In the genomic region with DNA sequence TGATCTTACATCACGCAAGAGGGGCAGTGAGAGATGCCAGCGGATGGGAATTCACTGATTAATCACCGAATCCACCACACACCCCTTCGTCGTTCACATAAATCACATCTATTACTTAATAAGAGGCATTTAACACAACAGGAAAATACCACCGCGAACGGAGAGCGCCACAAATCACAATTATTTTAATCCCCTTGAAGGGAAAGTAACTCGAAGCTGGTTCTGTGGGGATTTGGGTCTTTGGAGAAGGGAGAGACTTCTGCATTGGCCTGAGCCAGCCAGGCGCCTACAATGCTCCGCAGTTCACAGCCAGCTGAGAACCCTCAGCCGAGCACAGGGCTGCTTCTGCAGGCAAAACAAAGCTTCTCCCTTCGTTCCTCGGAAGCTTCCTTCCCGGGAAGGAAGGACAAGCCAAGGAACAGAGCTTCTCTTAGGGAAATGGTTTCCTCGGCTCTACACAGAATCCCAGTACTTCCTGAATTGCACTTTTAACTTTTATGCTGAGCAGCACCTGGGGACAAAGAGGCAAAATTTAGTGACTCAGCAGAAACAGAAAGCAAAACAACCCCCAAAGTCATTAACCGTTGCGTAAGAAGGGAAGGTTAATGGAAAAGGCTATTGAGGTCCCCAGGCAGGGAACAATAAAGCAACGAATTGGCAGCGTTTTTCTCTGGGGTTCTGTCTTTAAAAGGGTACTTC, we compare ENCODE assay signal across 1 cellular context.
TF ChIP-seq lines count a peak whose summit lies in the region.

A gene (minus strand): TSS at position 1 of the 699 bp plus-strand sequence. CDS start 287 bp downstream, outside the sequence.

TF ChIP-seq in HEK293, 187 proteins besides CTCF, POLR2A, EP300 and RAD21 (continued from another document and continues in another):
- TF ChIP-seq, protein P1, sequence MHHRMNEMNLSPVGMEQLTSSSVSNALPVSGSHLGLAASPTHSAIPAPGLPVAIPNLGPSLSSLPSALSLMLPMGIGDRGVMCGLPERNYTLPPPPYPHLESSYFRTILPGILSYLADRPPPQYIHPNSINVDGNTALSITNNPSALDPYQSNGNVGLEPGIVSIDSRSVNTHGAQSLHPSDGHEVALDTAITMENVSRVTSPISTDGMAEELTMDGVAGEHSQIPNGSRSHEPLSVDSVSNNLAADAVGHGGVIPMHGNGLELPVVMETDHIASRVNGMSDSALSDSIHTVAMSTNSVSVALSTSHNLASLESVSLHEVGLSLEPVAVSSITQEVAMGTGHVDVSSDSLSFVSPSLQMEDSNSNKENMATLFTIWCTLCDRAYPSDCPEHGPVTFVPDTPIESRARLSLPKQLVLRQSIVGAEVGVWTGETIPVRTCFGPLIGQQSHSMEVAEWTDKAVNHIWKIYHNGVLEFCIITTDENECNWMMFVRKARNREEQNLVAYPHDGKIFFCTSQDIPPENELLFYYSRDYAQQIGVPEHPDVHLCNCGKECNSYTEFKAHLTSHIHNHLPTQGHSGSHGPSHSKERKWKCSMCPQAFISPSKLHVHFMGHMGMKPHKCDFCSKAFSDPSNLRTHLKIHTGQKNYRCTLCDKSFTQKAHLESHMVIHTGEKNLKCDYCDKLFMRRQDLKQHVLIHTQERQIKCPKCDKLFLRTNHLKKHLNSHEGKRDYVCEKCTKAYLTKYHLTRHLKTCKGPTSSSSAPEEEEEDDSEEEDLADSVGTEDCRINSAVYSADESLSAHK (tag by site-specific recombination; IDR thresholded peaks at IDR 0.05) = no peak
- peak; percentile 75 for TF ChIP-seq TRIM28 (IDR thresholded peaks at IDR 0.05; ENCODE audit: borderline replicate concordance, low read length)
- TF ChIP-seq, protein P2, sequence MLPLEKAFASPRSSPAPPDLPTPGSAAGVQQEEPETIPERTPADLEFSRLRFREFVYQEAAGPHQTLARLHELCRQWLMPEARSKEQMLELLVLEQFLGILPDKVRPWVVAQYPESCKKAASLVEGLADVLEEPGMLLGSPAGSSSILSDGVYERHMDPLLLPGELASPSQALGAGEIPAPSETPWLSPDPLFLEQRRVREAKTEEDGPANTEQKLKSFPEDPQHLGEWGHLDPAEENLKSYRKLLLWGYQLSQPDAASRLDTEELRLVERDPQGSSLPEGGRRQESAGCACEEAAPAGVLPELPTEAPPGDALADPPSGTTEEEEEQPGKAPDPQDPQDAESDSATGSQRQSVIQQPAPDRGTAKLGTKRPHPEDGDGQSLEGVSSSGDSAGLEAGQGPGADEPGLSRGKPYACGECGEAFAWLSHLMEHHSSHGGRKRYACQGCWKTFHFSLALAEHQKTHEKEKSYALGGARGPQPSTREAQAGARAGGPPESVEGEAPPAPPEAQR (tag by site-specific recombination; IDR thresholded peaks at IDR 0.05) = no peak
- TF ChIP-seq ZSCAN30 (tag by site-specific recombination; IDR thresholded peaks at IDR 0.05) = peak; percentile 26; the same call in 1 of the 2 replicates
- no peak for TF ChIP-seq ZNF791 (tag by site-specific recombination; IDR thresholded peaks at IDR 0.05)
- TF ChIP-seq ZNF423 (tag by site-specific recombination; IDR thresholded peaks at IDR 0.05) = no peak
- TF ChIP-seq, protein P3, sequence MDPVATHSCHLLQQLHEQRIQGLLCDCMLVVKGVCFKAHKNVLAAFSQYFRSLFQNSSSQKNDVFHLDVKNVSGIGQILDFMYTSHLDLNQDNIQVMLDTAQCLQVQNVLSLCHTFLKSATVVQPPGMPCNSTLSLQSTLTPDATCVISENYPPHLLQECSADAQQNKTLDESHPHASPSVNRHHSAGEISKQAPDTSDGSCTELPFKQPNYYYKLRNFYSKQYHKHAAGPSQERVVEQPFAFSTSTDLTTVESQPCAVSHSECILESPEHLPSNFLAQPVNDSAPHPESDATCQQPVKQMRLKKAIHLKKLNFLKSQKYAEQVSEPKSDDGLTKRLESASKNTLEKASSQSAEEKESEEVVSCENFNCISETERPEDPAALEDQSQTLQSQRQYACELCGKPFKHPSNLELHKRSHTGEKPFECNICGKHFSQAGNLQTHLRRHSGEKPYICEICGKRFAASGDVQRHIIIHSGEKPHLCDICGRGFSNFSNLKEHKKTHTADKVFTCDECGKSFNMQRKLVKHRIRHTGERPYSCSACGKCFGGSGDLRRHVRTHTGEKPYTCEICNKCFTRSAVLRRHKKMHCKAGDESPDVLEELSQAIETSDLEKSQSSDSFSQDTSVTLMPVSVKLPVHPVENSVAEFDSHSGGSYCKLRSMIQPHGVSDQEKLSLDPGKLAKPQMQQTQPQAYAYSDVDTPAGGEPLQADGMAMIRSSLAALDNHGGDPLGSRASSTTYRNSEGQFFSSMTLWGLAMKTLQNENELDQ (tag by site-specific recombination; IDR thresholded peaks at IDR 0.05; ENCODE audit: low read depth) = no peak
- TF ChIP-seq GLIS2 (tag by site-specific recombination; IDR thresholded peaks at IDR 0.05) = no peak
- no peak for TF ChIP-seq ZNF239 (tag by site-specific recombination; IDR thresholded peaks at IDR 0.05)
- no peak for TF ChIP-seq ZNF37A (tag by site-specific recombination; IDR thresholded peaks at IDR 0.05)
- no peak for TF ChIP-seq ZNF76 (tag by site-specific recombination; IDR thresholded peaks at IDR 0.05; ENCODE audit: borderline replicate concordance, low read depth)
- peak; percentile 60 for TF ChIP-seq ZBTB8A (tag by site-specific recombination; IDR thresholded peaks at IDR 0.05)
- TF ChIP-seq KLF8 (tag by site-specific recombination; IDR thresholded peaks at IDR 0.05) = no peak
- no peak for TF ChIP-seq ZNF560 (tag by site-specific recombination; IDR thresholded peaks at IDR 0.05; ENCODE audit: borderline replicate concordance)
- TF ChIP-seq ZFP41 (tag by site-specific recombination; IDR thresholded peaks at IDR 0.05; ENCODE audit: borderline replicate concordance) = no peak
- TF ChIP-seq, protein P4, sequence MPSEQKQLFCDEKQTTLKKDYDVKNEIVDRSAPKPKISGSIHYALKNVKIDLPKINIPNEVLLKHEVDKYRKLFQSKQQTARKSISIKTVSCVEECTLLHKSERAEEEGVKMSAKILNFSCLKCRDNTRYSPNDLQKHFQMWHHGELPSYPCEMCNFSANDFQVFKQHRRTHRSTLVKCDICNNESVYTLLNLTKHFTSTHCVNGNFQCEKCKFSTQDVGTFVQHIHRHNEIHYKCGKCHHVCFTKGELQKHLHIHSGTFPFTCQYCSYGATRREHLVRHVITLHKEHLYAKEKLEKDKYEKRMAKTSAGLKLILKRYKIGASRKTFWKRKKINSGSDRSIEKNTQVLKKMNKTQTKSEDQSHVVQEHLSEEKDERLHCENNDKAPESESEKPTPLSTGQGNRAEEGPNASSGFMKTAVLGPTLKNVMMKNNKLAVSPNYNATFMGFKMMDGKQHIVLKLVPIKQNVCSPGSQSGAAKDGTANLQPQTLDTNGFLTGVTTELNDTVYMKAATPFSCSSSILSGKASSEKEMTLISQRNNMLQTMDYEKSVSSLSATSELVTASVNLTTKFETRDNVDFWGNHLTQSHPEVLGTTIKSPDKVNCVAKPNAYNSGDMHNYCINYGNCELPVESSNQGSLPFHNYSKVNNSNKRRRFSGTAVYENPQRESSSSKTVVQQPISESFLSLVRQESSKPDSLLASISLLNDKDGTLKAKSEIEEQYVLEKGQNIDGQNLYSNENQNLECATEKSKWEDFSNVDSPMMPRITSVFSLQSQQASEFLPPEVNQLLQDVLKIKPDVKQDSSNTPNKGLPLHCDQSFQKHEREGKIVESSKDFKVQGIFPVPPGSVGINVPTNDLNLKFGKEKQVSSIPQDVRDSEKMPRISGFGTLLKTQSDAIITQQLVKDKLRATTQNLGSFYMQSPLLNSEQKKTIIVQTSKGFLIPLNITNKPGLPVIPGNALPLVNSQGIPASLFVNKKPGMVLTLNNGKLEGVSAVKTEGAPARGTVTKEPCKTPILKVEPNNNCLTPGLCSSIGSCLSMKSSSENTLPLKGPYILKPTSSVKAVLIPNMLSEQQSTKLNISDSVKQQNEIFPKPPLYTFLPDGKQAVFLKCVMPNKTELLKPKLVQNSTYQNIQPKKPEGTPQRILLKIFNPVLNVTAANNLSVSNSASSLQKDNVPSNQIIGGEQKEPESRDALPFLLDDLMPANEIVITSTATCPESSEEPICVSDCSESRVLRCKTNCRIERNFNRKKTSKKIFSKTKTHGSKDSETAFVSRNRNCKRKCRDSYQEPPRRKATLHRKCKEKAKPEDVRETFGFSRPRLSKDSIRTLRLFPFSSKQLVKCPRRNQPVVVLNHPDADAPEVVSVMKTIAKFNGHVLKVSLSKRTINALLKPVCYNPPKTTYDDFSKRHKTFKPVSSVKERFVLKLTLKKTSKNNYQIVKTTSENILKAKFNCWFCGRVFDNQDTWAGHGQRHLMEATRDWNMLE (tag by site-specific recombination; conservative IDR thresholded peaks at IDR 0.05; ENCODE audit: low read depth) = no peak
- peak; percentile 78; the same call in 1 of the 2 replicates for TF ChIP-seq KLF16 (tag by site-specific recombination; IDR thresholded peaks at IDR 0.05)
- no peak for TF ChIP-seq ZNF626 (tag by site-specific recombination; IDR thresholded peaks at IDR 0.05)
- TF ChIP-seq ZNF248 (tag by site-specific recombination; IDR thresholded peaks at IDR 0.05) = no peak
- TF ChIP-seq MZF1 (tag by site-specific recombination; IDR thresholded peaks at IDR 0.05; ENCODE audit: borderline replicate concordance) = peak; percentile 98
- TF ChIP-seq ZNF19 (tag by site-specific recombination; IDR thresholded peaks at IDR 0.05; ENCODE audit: low read depth) = no peak
- no peak for TF ChIP-seq ZNF175 (tag by site-specific recombination; IDR thresholded peaks at IDR 0.05)
- TF ChIP-seq ZNF521 (tag by site-specific recombination; IDR thresholded peaks at IDR 0.05) = no peak
- TF ChIP-seq ZNF2 (tag by site-specific recombination; IDR thresholded peaks at IDR 0.05) = peak; percentile 68
- no peak for TF ChIP-seq ZNF121 (tag by site-specific recombination; IDR thresholded peaks at IDR 0.05)
- TF ChIP-seq ZNF660 (tag by site-specific recombination; IDR thresholded peaks at IDR 0.05) = no peak
- TF ChIP-seq ZNF600 (tag by site-specific recombination; IDR thresholded peaks at IDR 0.05) = no peak
- TF ChIP-seq ZBTB21 (tag by site-specific recombination; IDR thresholded peaks at IDR 0.05) = no peak; the same call in 1 of the 2 replicates
- no peak; the same call in 1 of the 2 replicates for TF ChIP-seq SP7 (tag by site-specific recombination; IDR thresholded peaks at IDR 0.05)
- TF ChIP-seq BCL11A (tag by site-specific recombination; IDR thresholded peaks at IDR 0.05; ENCODE audit: low read depth) = no peak
- TF ChIP-seq, protein P5, sequence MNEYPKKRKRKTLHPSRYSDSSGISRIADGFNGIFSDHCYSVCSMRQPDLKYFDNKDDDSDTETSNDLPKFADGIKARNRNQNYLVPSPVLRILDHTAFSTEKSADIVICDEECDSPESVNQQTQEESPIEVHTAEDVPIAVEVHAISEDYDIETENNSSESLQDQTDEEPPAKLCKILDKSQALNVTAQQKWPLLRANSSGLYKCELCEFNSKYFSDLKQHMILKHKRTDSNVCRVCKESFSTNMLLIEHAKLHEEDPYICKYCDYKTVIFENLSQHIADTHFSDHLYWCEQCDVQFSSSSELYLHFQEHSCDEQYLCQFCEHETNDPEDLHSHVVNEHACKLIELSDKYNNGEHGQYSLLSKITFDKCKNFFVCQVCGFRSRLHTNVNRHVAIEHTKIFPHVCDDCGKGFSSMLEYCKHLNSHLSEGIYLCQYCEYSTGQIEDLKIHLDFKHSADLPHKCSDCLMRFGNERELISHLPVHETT (tag by site-specific recombination; IDR thresholded peaks at IDR 0.05) = no peak; the same call in 1 of the 2 replicates
- TF ChIP-seq WT1 (tag by site-specific recombination; IDR thresholded peaks at IDR 0.05) = no peak
- no peak for TF ChIP-seq HOXD13 (CRISPR knock-in tag; IDR thresholded peaks at IDR 0.05; ENCODE audit: borderline replicate concordance)
- TF ChIP-seq, protein P6, sequence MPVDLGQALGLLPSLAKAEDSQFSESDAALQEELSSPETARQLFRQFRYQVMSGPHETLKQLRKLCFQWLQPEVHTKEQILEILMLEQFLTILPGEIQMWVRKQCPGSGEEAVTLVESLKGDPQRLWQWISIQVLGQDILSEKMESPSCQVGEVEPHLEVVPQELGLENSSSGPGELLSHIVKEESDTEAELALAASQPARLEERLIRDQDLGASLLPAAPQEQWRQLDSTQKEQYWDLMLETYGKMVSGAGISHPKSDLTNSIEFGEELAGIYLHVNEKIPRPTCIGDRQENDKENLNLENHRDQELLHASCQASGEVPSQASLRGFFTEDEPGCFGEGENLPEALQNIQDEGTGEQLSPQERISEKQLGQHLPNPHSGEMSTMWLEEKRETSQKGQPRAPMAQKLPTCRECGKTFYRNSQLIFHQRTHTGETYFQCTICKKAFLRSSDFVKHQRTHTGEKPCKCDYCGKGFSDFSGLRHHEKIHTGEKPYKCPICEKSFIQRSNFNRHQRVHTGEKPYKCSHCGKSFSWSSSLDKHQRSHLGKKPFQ (tag by site-specific recombination; IDR thresholded peaks at IDR 0.05) = no peak
- peak; percentile 19; the same call in 1 of the 2 replicates for TF ChIP-seq ZXDB (tag by site-specific recombination; IDR thresholded peaks at IDR 0.05)
- no peak for TF ChIP-seq SETDB1 (IDR thresholded peaks at IDR 0.05; ENCODE audit: insufficient read length, low read length)
- TF ChIP-seq, protein P7, sequence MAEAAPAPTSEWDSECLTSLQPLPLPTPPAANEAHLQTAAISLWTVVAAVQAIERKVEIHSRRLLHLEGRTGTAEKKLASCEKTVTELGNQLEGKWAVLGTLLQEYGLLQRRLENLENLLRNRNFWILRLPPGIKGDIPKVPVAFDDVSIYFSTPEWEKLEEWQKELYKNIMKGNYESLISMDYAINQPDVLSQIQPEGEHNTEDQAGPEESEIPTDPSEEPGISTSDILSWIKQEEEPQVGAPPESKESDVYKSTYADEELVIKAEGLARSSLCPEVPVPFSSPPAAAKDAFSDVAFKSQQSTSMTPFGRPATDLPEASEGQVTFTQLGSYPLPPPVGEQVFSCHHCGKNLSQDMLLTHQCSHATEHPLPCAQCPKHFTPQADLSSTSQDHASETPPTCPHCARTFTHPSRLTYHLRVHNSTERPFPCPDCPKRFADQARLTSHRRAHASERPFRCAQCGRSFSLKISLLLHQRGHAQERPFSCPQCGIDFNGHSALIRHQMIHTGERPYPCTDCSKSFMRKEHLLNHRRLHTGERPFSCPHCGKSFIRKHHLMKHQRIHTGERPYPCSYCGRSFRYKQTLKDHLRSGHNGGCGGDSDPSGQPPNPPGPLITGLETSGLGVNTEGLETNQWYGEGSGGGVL (tag by site-specific recombination; IDR thresholded peaks at IDR 0.05) = no peak
- TF ChIP-seq ZFP37 (tag by site-specific recombination; IDR thresholded peaks at IDR 0.05) = no peak
- TF ChIP-seq KLF10 (tag by site-specific recombination; IDR thresholded peaks at IDR 0.05) = peak; percentile 86
- TF ChIP-seq TCF7L2 (IDR thresholded peaks at IDR 0.05; ENCODE audit: borderline replicate concordance, low read depth, low read length) = no peak
- TF ChIP-seq ZBTB17 (tag by site-specific recombination; IDR thresholded peaks at IDR 0.05) = peak; percentile 75
